15 cellular contexts compared by ENCODE assay signal in genomic region chr15:62436235-62436634, GRCh38. TPM values are rescaled to one million over a fixed set of nuclear protein-coding genes. Genes with fewer than 3 reads are reported as not detected.
DNase-seq lines count a peak whose midpoint lies in the region; ATAC-seq and TF ChIP-seq lines count a peak whose summit lies in the region.
"Had no signal": no experiment of that assay in that cellular context is flagged by ENCODE, and none has a peak within 500 bp of the region (broad histone marks: within the 10 kb centered on the region; RNA-seq: fewer than 3 reads in every experiment).

No MANE protein-coding gene starts in this region.

- H3K4me3 ChIP-seq in heart left ventricle (no peak overlapping the region), mesendoderm (ENCODE audit: low read length) (no peak overlapping the region), prostate gland (no peak overlapping the region), dorsolateral prefrontal cortex (no peak overlapping the region)
- H3K4me3 ChIP-seq: HAP-1 had no signal

- no peak overlapping the region for H3K56ac ChIP-seq in mesendoderm (ENCODE audit: low read length)

- peaks cover 5% of the 10 kb centered on the region for H3K79me2 ChIP-seq in mesendoderm (ENCODE audit: control insufficient read depth, insufficient read depth, low read length)

- no peak overlapping the region for H2BK5ac ChIP-seq in mesendoderm (ENCODE audit: low read length)

- CTCF ChIA-PET in HEK293T (lab: Yijun Ruan, JAX), result no interaction called here

- no peak for DNase-seq in Right ventricle myocardium inferior (ENCODE audit: missing footprints)
- DNase-seq in heart left ventricle, result no peak
- no peak for DNase-seq in mesendoderm
- peak; percentile 48 for DNase-seq in prostate gland (ENCODE audit: low spot score)
- no peak for DNase-seq in NOMO-1 treated with DMSO at 0.1 percent for 48 hours (lab: John Stamatoyannopoulos, UW; ENCODE audit: unreplicated experiment)
- DNase-seq in HEK293T (ENCODE audit: extremely low spot score), result no peak
- DNase-seq in NCI-H510A treated with DMSO at 0.1 percent for 48 hours (lab: John Stamatoyannopoulos, UW), result no peak
- no peak for DNase-seq in dorsolateral prefrontal cortex
- DNase-seq: CD8-positive, alpha-beta memory T cell; DMS53; GF-D8; HFFc6 had no signal

- peaks cover 0 to 53% (median 13%) of the 10 kb centered on the region in 12 donors for H3K4me1 ChIP-seq in heart left ventricle
- H3K4me1 ChIP-seq in mesendoderm (ENCODE audit: control insufficient read depth, low read depth, low read length), result no peaks in the 10 kb centered on the region
- H3K4me1 ChIP-seq in prostate gland (replicated peaks), result peaks cover 12% of the 10 kb centered on the region
- H3K4me1 ChIP-seq: HAP-1 had no signal

- H3K27ac ChIP-seq in heart left ventricle, result no peak overlapping the region
- no peak overlapping the region for H3K27ac ChIP-seq in mesendoderm (ENCODE audit: low read depth, low read length)
- H3K27ac ChIP-seq in prostate gland, result peak overlapping the region in 1 of 2 donors; percentile 3
- no peak overlapping the region for H3K27ac ChIP-seq in dorsolateral prefrontal cortex
- H3K27ac ChIP-seq: 22Rv1 had no signal

- peak overlapping the region; percentile 37 for H3K23ac ChIP-seq in mesendoderm (ENCODE audit: low read length)

- intact Hi-C loops in Right ventricle myocardium inferior (cut with DNase I) (no loop called here), heart left ventricle (cut with DNase I) (no loop called here), prostate gland (cut with DNase I) (no loop called here), dorsolateral prefrontal cortex (cut with DNase I) (no loop called here)

- H3K9ac ChIP-seq in mesendoderm (ENCODE audit: low read length), result no peak overlapping the region

- H3K79me1 ChIP-seq in mesendoderm (ENCODE audit: low read length), result peaks cover 17% of the 10 kb centered on the region

- peak; percentile 30 for ATAC-seq in Right ventricle myocardium inferior
- ATAC-seq in heart left ventricle, result no peak
- ATAC-seq: HepG2 had no signal

- H3K27me3 ChIP-seq in heart left ventricle, result no peaks in the 10 kb centered on the region
- no peaks in the 10 kb centered on the region for H3K27me3 ChIP-seq in mesendoderm (ENCODE audit: insufficient read depth, low read length, poor library complexity)
- H3K27me3 ChIP-seq in prostate gland (replicated peaks; ENCODE audit: insufficient read depth), result no peaks in the 10 kb centered on the region
- no peaks in the 10 kb centered on the region for H3K27me3 ChIP-seq in dorsolateral prefrontal cortex

- H3K18ac ChIP-seq in mesendoderm (ENCODE audit: low read length), result no peak overlapping the region

- no peak overlapping the region for H3K4me2 ChIP-seq in mesendoderm (ENCODE audit: low read length)

- no peak overlapping the region for H3K4ac ChIP-seq in mesendoderm (ENCODE audit: low read depth, low read length)

- H2BK120ac ChIP-seq in mesendoderm (ENCODE audit: low read depth, low read length), result no peak overlapping the region

- no peaks in the 10 kb centered on the region for H3K9me3 ChIP-seq in heart left ventricle
- no peaks in the 10 kb centered on the region for H3K9me3 ChIP-seq in prostate gland
- H3K9me3 ChIP-seq: HAP-1 had no signal

- H2AK5ac ChIP-seq in mesendoderm (ENCODE audit: low read length), result no peak overlapping the region

- TF ChIP-seq CTCF in heart left ventricle (IDR thresholded peaks at IDR 0.05), result no peak
- no peak for TF ChIP-seq CTCF in prostate gland (IDR thresholded peaks at IDR 0.05)
- no peak for TF ChIP-seq CTCF in dorsolateral prefrontal cortex (IDR thresholded peaks at IDR 0.05 in 54 of 56, conservative IDR thresholded peaks at IDR 0.05 in 2 of 56; ENCODE audit: low read depth in 1 of 56, partially characterized antibody in 56 of 56)

- POLR2A ChIA-PET in HEK293T (lab: Yijun Ruan, JAX), result no interaction called here

- no peak overlapping the region for H2BK15ac ChIP-seq in mesendoderm (replicated peaks; ENCODE audit: low read depth)

- H3K36me3 ChIP-seq in heart left ventricle (no peaks in the 10 kb centered on the region), mesendoderm (ENCODE audit: control insufficient read depth, insufficient read depth, low read length) (no peaks in the 10 kb centered on the region), prostate gland (no peaks in the 10 kb centered on the region)
- H3K36me3 ChIP-seq: HAP-1 had no signal

- WGBS in heart left ventricle, 4 donors, result 72 to 85% (median 79%) methylated on average over 4 of the region's 4 CpGs
- no CpG with 5 or more reads among the region's 4 CpGs for WGBS in mesendoderm (ENCODE audit: extremely low coverage, insufficient coverage, low lambda C conversion rate)
- WGBS in prostate gland, result 60% methylated on average over 4 of the region's 4 CpGs

- H4K5ac ChIP-seq in mesendoderm (ENCODE audit: low read length), result no peak overlapping the region

- H4K8ac ChIP-seq in mesendoderm (ENCODE audit: low read depth, low read length), result no peak overlapping the region

- TF ChIP-seq POLR2A in heart left ventricle (IDR thresholded peaks at IDR 0.05) (no peak), prostate gland (IDR thresholded peaks at IDR 0.05) (no peak)

TF ChIP-seq in HEK293T, 16 proteins besides CTCF, POLR2A, EP300 and RAD21:
- no peak for TF ChIP-seq NFRKB (IDR thresholded peaks at IDR 0.05)
- no peak for TF ChIP-seq BHLHE40 (IDR thresholded peaks at IDR 0.05; ENCODE audit: borderline replicate concordance)
- TF ChIP-seq SUZ12 (IDR thresholded peaks at IDR 0.05), result no peak
- TF ChIP-seq FOXA1 (IDR thresholded peaks at IDR 0.05), result no peak
- TF ChIP-seq ARNT (IDR thresholded peaks at IDR 0.05), result no peak
- TF ChIP-seq ELF4 (IDR thresholded peaks at IDR 0.05), result no peak
- no peak for TF ChIP-seq L3MBTL2 (conservative IDR thresholded peaks at IDR 0.05)
- no peak for TF ChIP-seq FOXK2 (IDR thresholded peaks at IDR 0.05)
- no peak for TF ChIP-seq CTBP1 (IDR thresholded peaks at IDR 0.05; ENCODE audit: borderline replicate concordance)
- TF ChIP-seq ZNF384 (IDR thresholded peaks at IDR 0.05), result no peak
- TF ChIP-seq FOXM1 (IDR thresholded peaks at IDR 0.05; ENCODE audit: borderline replicate concordance), result no peak
- TF ChIP-seq TARDBP (IDR thresholded peaks at IDR 0.05), result no peak
- TF ChIP-seq LEF1 (IDR thresholded peaks at IDR 0.05; ENCODE audit: borderline replicate concordance), result no peak
- TF ChIP-seq SP1 (IDR thresholded peaks at IDR 0.05), result no peak
- no peak for TF ChIP-seq PKNOX1 (IDR thresholded peaks at IDR 0.05)
TF ChIP-seq in HEK293T: peak in this region for 0.

RNA-seq across cellular contexts. Expression of gene TLN2, which starts 45.9 kb away (rescaled TPM):
- total RNA-seq in Right ventricle myocardium inferior (51.6 TPM), heart left ventricle (10 to 100 TPM; 24.5 to 60.9 (median 52.3) TPM), prostate gland (10 to 100 TPM in 1 of 2 donors, 1 to 10 TPM in 1; 5.0 to 27.0 TPM), dorsolateral prefrontal cortex (100 to 1,000 TPM in 95 of 120 experiments, 10 to 100 TPM in 25; 59.3 to 147 (median 114) TPM)
- 10 to 100 TPM in 1 of 2 donors, 1 to 10 TPM in 1; 8.9 to 41.5 TPM for polyA plus RNA-seq in heart left ventricle
- 13.2 TPM for polyA plus RNA-seq in mesendoderm (2013, experiment 1 of 2)
- 13.3 TPM for polyA plus RNA-seq in mesendoderm (2013, experiment 2 of 2)
